In the genomic region with DNA sequence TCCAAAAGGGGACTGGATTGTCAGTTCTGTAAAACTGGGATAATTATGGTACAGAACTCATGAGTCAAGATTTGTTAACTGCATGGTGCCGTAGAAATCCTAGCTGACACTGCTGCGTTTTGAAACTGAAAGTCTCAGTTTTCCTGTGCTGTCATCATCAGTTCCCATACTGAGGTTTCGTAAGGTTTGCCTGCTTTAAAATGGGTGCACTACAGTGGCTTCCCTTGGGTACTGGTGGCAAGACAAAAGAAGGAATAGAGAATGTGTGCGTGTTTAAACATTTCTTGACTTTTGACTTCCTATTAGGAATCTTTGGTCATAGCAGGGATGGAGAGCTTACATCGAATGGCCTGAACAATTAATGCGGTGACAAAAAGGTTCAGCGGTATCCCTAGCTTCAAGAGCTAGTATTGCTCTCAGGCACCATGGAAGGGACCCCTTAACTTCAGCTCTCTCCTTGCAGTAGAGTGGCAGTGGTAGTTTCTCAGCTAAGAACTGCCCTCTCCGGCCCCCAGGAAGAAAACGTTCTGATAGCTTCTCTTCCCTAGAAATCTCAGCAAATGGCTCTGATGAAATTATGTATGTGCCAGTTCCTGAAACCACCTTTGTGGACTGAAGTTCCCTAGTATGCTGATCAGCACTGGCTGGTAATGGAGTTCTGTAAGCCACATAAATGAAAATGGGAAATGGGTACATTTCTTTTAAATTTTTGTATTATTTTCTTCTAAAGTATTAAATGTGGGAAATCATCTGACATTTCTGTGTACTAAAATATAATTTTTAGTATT, we compare ENCODE assay signal across 8 cellular contexts. TPM values are rescaled to one million over a fixed set of nuclear protein-coding genes. Genes with fewer than 3 reads are reported as not detected.
DNase-seq lines count a peak whose midpoint lies in the region; ATAC-seq and TF ChIP-seq lines count a peak whose summit lies in the region.

No MANE protein-coding gene starts in this region.

- H3K36me3 ChIP-seq in sigmoid colon = no peaks in the 10 kb centered on the region

- no peak for TF ChIP-seq POLR2A in sigmoid colon (IDR thresholded peaks at IDR 0.05)

- H3K27ac ChIP-seq in sigmoid colon = peak overlapping the region in 3 of 4 donors; percentile 15 to 89 (median 42)

- no peaks in the 10 kb centered on the region for H3K27me3 ChIP-seq in sigmoid colon

- no peak overlapping the region for H3K4me3 ChIP-seq in astrocyte of the spinal cord (ENCODE audit: low read depth, low read length)
- H3K4me3 ChIP-seq in sigmoid colon = no peak overlapping the region

- CTCF ChIA-PET in activated CD4-positive, alpha-beta T cell treated with anti-CD3 and anti-CD28 coated beads for 36 hours (lab: Charles Lee) = interaction anchor here (0.6 kb wide), 1 partner anchor 484 kb away, joined by 4 read pairs; no protein-coding TSS in a partner anchor

- no peaks in the 10 kb centered on the region for H3K9me3 Mint-ChIP-seq in activated CD4-positive, alpha-beta T cell treated with anti-CD3 and anti-CD28 coated beads for 36 hours (ENCODE audit: low read depth)

- no peak overlapping the region for H3K4me3 Mint-ChIP-seq in activated CD4-positive, alpha-beta T cell treated with anti-CD3 and anti-CD28 coated beads for 36 hours

- 82 to 88% methylated on average over 9 of the region's 9 CpGs for WGBS in sigmoid colon, 2 donors

- H3K27me3 Mint-ChIP-seq in activated CD4-positive, alpha-beta T cell treated with anti-CD3 and anti-CD28 coated beads for 36 hours = no peaks in the 10 kb centered on the region

- POLR2A ChIA-PET in activated CD4-positive, alpha-beta T cell treated with anti-CD3 and anti-CD28 coated beads for 36 hours (lab: Charles Lee) = interaction anchor here (0.6 kb wide), 1 partner anchor 711 kb away, joined by 3 read pairs; no protein-coding TSS in a partner anchor

- intact Hi-C loops in activated CD4-positive, alpha-beta T cell treated with anti-CD3 and anti-CD28 coated beads for 36 hours (cut with DNase I, micrococcal nuclease) = no loop called here
- intact Hi-C loops in sigmoid colon (cut with DNase I) = no loop called here

- H3K36me3 Mint-ChIP-seq in activated CD4-positive, alpha-beta T cell treated with anti-CD3 and anti-CD28 coated beads for 36 hours (ENCODE audit: low read depth) = peaks cover 17% of the 10 kb centered on the region

- ATAC-seq in activated CD4-positive, alpha-beta T cell treated with anti-CD3 and anti-CD28 coated beads for 36 hours = peak; percentile 53
- ATAC-seq in HG02973 (IDR thresholded peaks at IDR 0.05; ENCODE audit: unreplicated experiment) = peak; percentile 74

- no peaks in the 10 kb centered on the region for H3K9me3 ChIP-seq in sigmoid colon

- H3K4me1 ChIP-seq in sigmoid colon = peaks cover 0 to 53% (median 26%) of the 10 kb centered on the region in 4 donors

- no peak for DNase-seq in activated CD4-positive, alpha-beta T cell treated with anti-CD3 and anti-CD28 coated beads for 36 hours
- no peak for DNase-seq in activated CD4-positive, alpha-beta T cell treated with anti-CD3 and anti-CD28 coated beads for 1 hour
- peak; percentile 66 for DNase-seq in astrocyte of the spinal cord (ENCODE audit: low read depth, low spot score)
- DNase-seq in sigmoid colon = no peak
- no peak for DNase-seq in HT-29 (ENCODE audit: low spot score)
- DNase-seq in SW 1271 (lab: John Stamatoyannopoulos, UW) = no peak
- DNase-seq in NCI-H2029 treated with DMSO at 0.1 percent for 48 hours (lab: John Stamatoyannopoulos, UW) = no peak

- H3K4me1 Mint-ChIP-seq in activated CD4-positive, alpha-beta T cell treated with anti-CD3 and anti-CD28 coated beads for 36 hours = peaks cover 40% of the 10 kb centered on the region

- in situ Hi-C loops in astrocyte of the spinal cord (cut with HindIII; ENCODE audit: low sequenced_read_pairs) = no loop called here

- TF ChIP-seq EP300 in sigmoid colon (IDR thresholded peaks at IDR 0.05) = no peak

- H3K27ac Mint-ChIP-seq in activated CD4-positive, alpha-beta T cell treated with anti-CD3 and anti-CD28 coated beads for 36 hours = no peak overlapping the region

- TF ChIP-seq CTCF in astrocyte of the spinal cord (IDR thresholded peaks at IDR 0.05; ENCODE audit: low read depth, low read length) (no peak), sigmoid colon (IDR thresholded peaks at IDR 0.05) (no peak)

RNA-seq across cellular contexts. Expression of a gene that starts 28.9 kb away (rescaled TPM):
- total RNA-seq in activated CD4-positive, alpha-beta T cell treated with anti-CD3 and anti-CD28 coated beads for 36 hours = 10 to 100 TPM; 18.7 to 20.3 TPM
- total RNA-seq in sigmoid colon = 100 to 1,000 TPM in 2 of 4 donors, 10 to 100 TPM in 2; 98.5 to 107 (median 103) TPM
- 1 to 10 TPM; 1.2 to 9.6 (median 3.6) TPM for polyA plus RNA-seq in sigmoid colon
- 28.3 and 30.5 TPM in 2 replicates for total RNA-seq in HT-29 (2014; rRNA removed; shearing (Covaris generic))
